1 cellular context compared by ENCODE assay signal in genomic region chr2:237097911-237098702, GRCh38.
A peak's percentile ranks its signal among the peaks of the same experiment; 100 is the strongest.
TF ChIP-seq lines count a peak whose summit lies in the region.

No MANE protein-coding gene starts in this region.

TF ChIP-seq in SK-N-SH, 30 proteins besides CTCF, POLR2A, EP300 and RAD21 (continued from another document):
- TF ChIP-seq PBX3 (IDR thresholded peaks at IDR 0.05) (peak; percentile 75), JUND (IDR thresholded peaks at IDR 0.05) (peak; percentile 78), REST (IDR thresholded peaks at IDR 0.05; ENCODE audit: low read depth, low read length) (no peak), USF2 (IDR thresholded peaks at IDR 0.05; ENCODE audit: borderline replicate concordance, low read depth, low read length) (no peak)
TF ChIP-seq in SK-N-SH: peak in this region for 5.
